Comparison of ENCODE assay signal across 11 cellular contexts in genomic region chr16:14284371-14284770, GRCh38.
A peak's percentile ranks its signal among the peaks of the same experiment; 100 is the strongest.
DNase-seq lines count a peak whose midpoint lies in the region; ATAC-seq, FAIRE-seq and TF ChIP-seq lines count a peak whose summit lies in the region.
"Had no signal": no experiment of that assay in that cellular context is flagged by ENCODE, and none has a peak within 500 bp of the region (broad histone marks: within the 10 kb centered on the region; RNA-seq: fewer than 3 reads in every experiment).

No MANE protein-coding gene starts in this region.

- intact Hi-C loops in GM12878 (cut with micrococcal nuclease; ENCODE audit: unreplicated experiment) (loop anchor here (2.0 kb wide), 2 partner anchors 36 to 214 kb away; partner anchors contain the start of gene MRTFB), prostate gland (cut with DNase I) (no loop called here)

- H3K36me3 ChIP-seq in SK-N-SH (replicated peaks in 1 of 2; ENCODE audit: control insufficient read depth in 1 of 2, insufficient read depth in 2 of 2, low read length in 1 of 2), result no peaks in the 10 kb centered on the region
- no peaks in the 10 kb centered on the region for H3K36me3 ChIP-seq in GM12878 (ENCODE audit: control insufficient read depth in 2 of 2, insufficient read depth in 2 of 2, low read length in 1 of 2)
- no peaks in the 10 kb centered on the region for H3K36me3 ChIP-seq in osteoblast (ENCODE audit: insufficient read depth, low read length)
- H3K36me3 ChIP-seq in SJCRH30, result no peaks in the 10 kb centered on the region
- no peaks in the 10 kb centered on the region for H3K36me3 ChIP-seq in prostate gland
- H3K36me3 ChIP-seq: left ventricle myocardium inferior had no signal

- H3K9ac ChIP-seq in SK-N-SH (no peak overlapping the region), GM12878 (ENCODE audit: control insufficient read depth, insufficient read depth, low read length) (no peak overlapping the region)

- ATAC-seq in SK-N-SH treated with all-trans-retinoic acid at 6 μM for 48 hours (no peak), GM12878 (no peak), HG02973 (IDR thresholded peaks at IDR 0.05; ENCODE audit: unreplicated experiment) (no peak)

- H3K9me3 ChIP-seq in SK-N-SH (no peaks in the 10 kb centered on the region), GM12878 (replicated peaks; ENCODE audit: control insufficient read depth, insufficient read depth, low read length) (peaks cover 3% of the 10 kb centered on the region), osteoblast (ENCODE audit: low read depth, low read length) (no peaks in the 10 kb centered on the region), SJCRH30 (replicated peaks) (peaks cover 3% of the 10 kb centered on the region), prostate gland (no peaks in the 10 kb centered on the region)

- no peak for FAIRE-seq in GM12878 (lab: Jason Lieb, UNC)
- FAIRE-seq: TTC549 had no signal

- TF ChIP-seq EP300 in SK-N-SH (IDR thresholded peaks at IDR 0.05; ENCODE audit: borderline replicate concordance in 1 of 2, low read depth in 1 of 2, low read length in 1 of 2), result no peak
- TF ChIP-seq EP300 in GM12878 (IDR thresholded peaks at IDR 0.05; ENCODE audit: borderline replicate concordance in 1 of 2, control insufficient read depth in 1 of 2, low read depth in 2 of 2, low read length in 2 of 2), result no peak

- TF ChIP-seq POLR2A in GM12878 (IDR thresholded peaks at IDR 0.05; ENCODE audit: low read depth, low read length) (no peak), prostate gland (IDR thresholded peaks at IDR 0.05) (no peak)

- POLR2A ChIA-PET in SK-N-SH (lab: Yijun Ruan, JAX), result no interaction called here
- POLR2A ChIA-PET in GM12878 (lab: Charles Lee), result no interaction called here

- H3F3A ChIP-seq in SK-N-SH (replicated peaks; ENCODE audit: insufficient read depth), result peaks cover 6% of the 10 kb centered on the region

- CTCF ChIA-PET in SK-N-SH (lab: Yijun Ruan, JAX), result interaction anchor here (0.7 to 3.4 kb wide), 4 partner anchors 10 to 365 kb away, joined by 4 to 23 read pairs (median 10); partner anchors contain the start of gene ERCC4
- CTCF ChIA-PET in GM12878 (lab: Yijun Ruan, JAX), result interaction anchor here (1.4 to 4.0 kb wide), 8 partner anchors 16 to 365 kb away, joined by 5 to 31 read pairs (median 18); partner anchors contain the start of gene ERCC4

- H3K4me1 ChIP-seq in SK-N-SH (ENCODE audit: control insufficient read depth in 1 of 2, insufficient read depth in 2 of 2, low read depth in 1 of 2, low read length in 1 of 2) (peaks cover 0 to 10% of the 10 kb centered on the region in 2 experiments; a peak in 1 of 4 replicates), GM12878 (ENCODE audit: control insufficient read depth, insufficient read depth, low read length) (peaks cover 8% of the 10 kb centered on the region), osteoblast (ENCODE audit: insufficient read depth, low read length) (peaks cover 8% of the 10 kb centered on the region), SJCRH30 (peaks cover 14% of the 10 kb centered on the region), prostate gland (replicated peaks) (no peaks in the 10 kb centered on the region)

- H2AFZ ChIP-seq in SK-N-SH (ENCODE audit: low read depth) (no peak overlapping the region), GM12878 (ENCODE audit: control insufficient read depth, low read depth, low read length) (no peak overlapping the region), osteoblast (ENCODE audit: low read length) (no peak overlapping the region)

- H3K79me2 ChIP-seq in SK-N-SH (ENCODE audit: insufficient read depth) (no peaks in the 10 kb centered on the region), GM12878 (ENCODE audit: control insufficient read depth, insufficient read depth, low read length) (no peaks in the 10 kb centered on the region), osteoblast (ENCODE audit: insufficient read depth, low read length) (no peaks in the 10 kb centered on the region)

- no peak for TF ChIP-seq RAD21 in SK-N-SH (IDR thresholded peaks at IDR 0.05; ENCODE audit: low read length)
- no peak for TF ChIP-seq RAD21 in GM12878 (IDR thresholded peaks at IDR 0.05; ENCODE audit: insufficient read depth, low read depth, low read length)

- H3K4me2 ChIP-seq in SK-N-SH, result peak overlapping the region; percentile 86; the same call in 1 of the 2 replicates
- H3K4me2 ChIP-seq in GM12878 (ENCODE audit: control insufficient read depth, insufficient read depth), result peak overlapping the region; percentile 84; the same call in 1 of the 2 replicates
- peak overlapping the region; percentile 95 for H3K4me2 ChIP-seq in osteoblast (ENCODE audit: insufficient read depth, low read length)

- BruUV-seq in GM12878 (replicated peaks; lab: Mats Ljungman, UMichigan), result no TSS peak

- in situ Hi-C loops in GM12878 (cut with MboI), result no loop called here

- RAD21 ChIA-PET in GM12878 (lab: Charles Lee; ENCODE audit: unreplicated experiment), result interaction anchor here (2.0 to 3.3 kb wide), 2 partner anchors 71 to 361 kb away, joined by 5 to 39 read pairs; no protein-coding TSS in a partner anchor

- H3K27ac ChIP-seq in SK-N-SH (ENCODE audit: low read depth in 2 of 2, low read length in 1 of 2) (no peak overlapping the region), GM12878 (ENCODE audit: control insufficient read depth, insufficient read depth) (no peak overlapping the region), osteoblast (ENCODE audit: low read depth, low read length) (no peak overlapping the region), SJCRH30 (no peak overlapping the region), prostate gland (no peak overlapping the region)

- H4K20me1 ChIP-seq in SK-N-SH (ENCODE audit: insufficient read depth) (no peaks in the 10 kb centered on the region), GM12878 (ENCODE audit: control insufficient read depth, insufficient read depth) (no peaks in the 10 kb centered on the region), osteoblast (ENCODE audit: insufficient read depth, low read length) (no peaks in the 10 kb centered on the region)

- H3K27me3 ChIP-seq in SK-N-SH (ENCODE audit: insufficient read depth) (no peaks in the 10 kb centered on the region), GM12878 (replicated peaks in 1 of 2; ENCODE audit: control insufficient read depth in 2 of 2, insufficient read depth in 2 of 2, low read length in 1 of 2) (no peaks in the 10 kb centered on the region), osteoblast (ENCODE audit: insufficient read depth, low read length) (no peaks in the 10 kb centered on the region), SJCRH30 (no peaks in the 10 kb centered on the region), prostate gland (replicated peaks; ENCODE audit: insufficient read depth) (no peaks in the 10 kb centered on the region)

- SMC1A ChIA-PET in GM12878 (lab: Charles Lee; ENCODE audit: uncharacterized antibody, unreplicated experiment), result interaction anchor here (1.8 to 4.3 kb wide), 2 partner anchors 361 to 365 kb away, joined by 9 to 48 read pairs; partner anchors contain the start of gene ERCC4

- 80% methylated on average over 5 of the region's 5 CpGs for WGBS in SK-N-SH (ENCODE audit: low lambda C conversion rate)
- 74% methylated on average over 5 of the region's 5 CpGs for WGBS in GM12878 (ENCODE audit: insufficient coverage, insufficient replicate concordance, low lambda C conversion rate, missing lambda C conversion rate)
- WGBS in prostate gland, result 66% methylated on average over 5 of the region's 5 CpGs

- no peak for TF ChIP-seq CTCF in SK-N-SH (IDR thresholded peaks at IDR 0.05)
- TF ChIP-seq CTCF in GM12878 (IDR thresholded peaks at IDR 0.05 in 2 of 3, conservative IDR thresholded peaks at IDR 0.05 in 1 of 3; ENCODE audit: control insufficient read depth in 2 of 3, extremely low read depth in 1 of 3, insufficient read depth in 1 of 3, low read depth in 3 of 3, low read length in 3 of 3), result no peak
- no peak for TF ChIP-seq CTCF in osteoblast (IDR thresholded peaks at IDR 0.05; ENCODE audit: extremely low read depth, low read depth, low read length)
- no peak for TF ChIP-seq CTCF in prostate gland (IDR thresholded peaks at IDR 0.05)

- DNase-seq in SK-N-SH (no peak), NCI-H146 (lab: John Stamatoyannopoulos, UW) (peak; percentile 96), GM12878 (ENCODE audit: low read depth, low spot score) (no peak), osteoblast (ENCODE audit: insufficient read length, low spot score, missing footprints) (no peak), SJCRH30 (no peak), prostate gland (ENCODE audit: low spot score) (no peak)
- DNase-seq: left ventricle myocardium inferior; stimulated activated naive B cell treated with anti-CD40 and anti-IgM and Interleukin-4, amounts not matched to agents 10 μg/mL and 1 μg/mL and 100 μg/mL, for 72 hours had no signal

- H3K9me2 ChIP-seq in SK-N-SH, result no peaks in the 10 kb centered on the region

- peak overlapping the region; percentile 84 to 97; a peak in 2 of 4 replicates for H3K4me3 ChIP-seq in SK-N-SH (ENCODE audit: low read depth in 2 of 2, low read length in 1 of 2)
- no peak overlapping the region for H3K4me3 ChIP-seq in GM12878
- no peak overlapping the region for H3K4me3 ChIP-seq in osteoblast (ENCODE audit: insufficient read depth, low read length)
- H3K4me3 ChIP-seq in SJCRH30, result no peak overlapping the region; the same call in 1 of the 2 replicates
- H3K4me3 ChIP-seq in prostate gland, result no peak overlapping the region

TF ChIP-seq in SK-N-SH, 30 proteins besides CTCF, POLR2A, EP300 and RAD21 (continues in another document):
- TF ChIP-seq MXI1 (IDR thresholded peaks at IDR 0.05; ENCODE audit: low read depth, low read length) (no peak; the same call in 1 of the 2 replicates), RXRA (IDR thresholded peaks at IDR 0.05; ENCODE audit: borderline replicate concordance, low read depth) (no peak), FOXJ3 (CRISPR knock-in tag; IDR thresholded peaks at IDR 0.05) (no peak), POLR2AphosphoS5 (IDR thresholded peaks at IDR 0.05; ENCODE audit: low read depth, low read length) (no peak), TCF12 (IDR thresholded peaks at IDR 0.05) (no peak), JUND (IDR thresholded peaks at IDR 0.05) (no peak)

TF ChIP-seq in SK-N-SH treated with all-trans-retinoic acid at 6 μM for 48 hours, 23 proteins besides CTCF, POLR2A, EP300 and RAD21 (continues in another document):
- TF ChIP-seq ARNTL (CRISPR knock-in tag; IDR thresholded peaks at IDR 0.05; ENCODE audit: borderline replicate concordance, low read depth) (no peak), PPARA (CRISPR knock-in tag; IDR thresholded peaks at IDR 0.05; ENCODE audit: borderline replicate concordance) (no peak), ESRRG (CRISPR knock-in tag; IDR thresholded peaks at IDR 0.05) (no peak), CSDC2 (CRISPR knock-in tag; IDR thresholded peaks at IDR 0.05) (no peak)

TF ChIP-seq in GM12878, 131 proteins besides CTCF, POLR2A, EP300 and RAD21 (continues in another document):
- TF ChIP-seq GATAD2B (conservative IDR thresholded peaks at IDR 0.05; ENCODE audit: low read depth), result no peak
- TF ChIP-seq, protein P1, sequence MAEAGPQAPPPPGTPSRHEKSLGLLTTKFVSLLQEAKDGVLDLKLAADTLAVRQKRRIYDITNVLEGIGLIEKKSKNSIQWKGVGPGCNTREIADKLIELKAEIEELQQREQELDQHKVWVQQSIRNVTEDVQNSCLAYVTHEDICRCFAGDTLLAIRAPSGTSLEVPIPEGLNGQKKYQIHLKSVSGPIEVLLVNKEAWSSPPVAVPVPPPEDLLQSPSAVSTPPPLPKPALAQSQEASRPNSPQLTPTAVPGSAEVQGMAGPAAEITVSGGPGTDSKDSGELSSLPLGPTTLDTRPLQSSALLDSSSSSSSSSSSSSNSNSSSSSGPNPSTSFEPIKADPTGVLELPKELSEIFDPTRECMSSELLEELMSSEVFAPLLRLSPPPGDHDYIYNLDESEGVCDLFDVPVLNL (IDR thresholded peaks at IDR 0.05; ENCODE audit: low read depth, low read length), result no peak

Comparison
In these comparisons a context has a peak if more than half of its experiments do, and no peak if none do; other contexts are left out.
1. H3K4me3 ChIP-seq: peak in SK-N-SH (2 of 2); none in GM12878 (single experiment), osteoblast (single experiment), SJCRH30 (single experiment) and prostate gland (0 of 2).
2. Peak in every context shown above with its lines, with median percentiles within 50 percentile points of each other: H3K4me2 ChIP-seq.